Comparison of ENCODE assay signal across 19 cellular contexts in genomic region chr5:115480245-115480644, GRCh38.
DNase-seq lines count a peak whose midpoint lies in the region; ATAC-seq, FAIRE-seq and TF ChIP-seq lines count a peak whose summit lies in the region.
"Had no signal": no experiment of that assay in that cellular context is flagged by ENCODE, and none has a peak within 500 bp of the region (broad histone marks: within the 10 kb centered on the region; RNA-seq: fewer than 3 reads in every experiment).

No MANE protein-coding gene starts in this region.

- intact Hi-C loops in kidney (cut with DNase I): no loop called here

- H3K4me3 ChIP-seq in kidney (ENCODE audit: low read length in 2 of 2): no peak overlapping the region

- H3K9ac ChIP-seq in kidney (ENCODE audit: low read length in 2 of 2): no peak overlapping the region

- in situ Hi-C loops in GM13977 (cut with MboI; ENCODE audit: low pct_unique_long_range_greater_than_20kb, low sequenced_read_pairs, unreplicated experiment): no loop called here

- H3K9me3 ChIP-seq in kidney (ENCODE audit: control insufficient read depth in 1 of 2, low read length in 2 of 2): no peaks in the 10 kb centered on the region

- TF ChIP-seq POLR2A in H54 (IDR thresholded peaks at IDR 0.05; ENCODE audit: low read depth, low read length): no peak

- DNase-seq in kidney (peak; percentile 38), mucosa of gallbladder (ENCODE audit: low spot score) (no peak), H54 (ENCODE audit: insufficient read length, low spot score) (no peak), GM13977 (ENCODE audit: low spot score) (no peak)
- DNase-seq: activated CD8-positive, alpha-beta T cell treated with anti-CD3 and anti-CD28 coated beads, Interleukin-2, amount 10 ng/mL, durations not matched to agents 7 days and 5 days; activated naive CD8-positive, alpha-beta T cell treated with anti-CD3 and anti-CD28 coated beads, Interleukin-2, amount 10 ng/mL, durations not matched to agents 7 days and 5 days; activated T-cell treated with anti-CD3 and anti-CD28 coated beads, Interleukin-2, amount 50 U/mL, for 72 hours; brain microvascular endothelial cell; EL; MM.1S; NCI-H1694 treated with DMSO at 0.1 percent for 48 hours; NCI-H446; stimulated activated CD4-positive, alpha-beta T cell treated with anti-CD3 and anti-CD28 coated beads, Interleukin-2, amount 100 ng/mL, for 24 hours; T-helper 1 cell; WERI-Rb-1 had no signal

- no peak overlapping the region for H3K27ac ChIP-seq in kidney (ENCODE audit: low read depth in 2 of 2, low read length in 2 of 2)
- H3K27ac ChIP-seq: brain microvascular endothelial cell, WERI-Rb-1 had no signal

- H3K4me1 ChIP-seq in kidney (ENCODE audit: control insufficient read depth in 1 of 2, insufficient read depth in 1 of 2, low read depth in 1 of 2, low read length in 2 of 2): no peaks in the 10 kb centered on the region

- ATAC-seq in GM18511 (IDR thresholded peaks at IDR 0.05; ENCODE audit: unreplicated experiment) (peak; percentile 69), GM21529 (IDR thresholded peaks at IDR 0.05; ENCODE audit: unreplicated experiment) (peak; percentile 65), HG03135 (IDR thresholded peaks at IDR 0.05; ENCODE audit: unreplicated experiment) (peak; percentile 49), HG02840 (IDR thresholded peaks at IDR 0.05; ENCODE audit: low FRiP score, unreplicated experiment) (no peak)
- ATAC-seq: activated CD8-positive, alpha-beta T cell treated with anti-CD3 and anti-CD28 coated beads, Interleukin-2, amount 10 ng/mL, durations not matched to agents 7 days and 5 days; activated T-cell treated with anti-CD3 and anti-CD28 coated beads, Interleukin-2, amount 50 U/mL, for 72 hours had no signal

- H3K36me3 ChIP-seq in kidney (ENCODE audit: control insufficient read depth in 1 of 2, insufficient read depth in 2 of 2, low read length in 2 of 2): no peaks in the 10 kb centered on the region
- H3K36me3 ChIP-seq: brain microvascular endothelial cell, WERI-Rb-1 had no signal

- TF ChIP-seq CTCF in kidney (IDR thresholded peaks at IDR 0.05; ENCODE audit: borderline replicate concordance, extremely low read depth, insufficient read depth) (no peak), GM13977 (IDR thresholded peaks at IDR 0.05; ENCODE audit: extremely low read depth, insufficient read depth, missing control alignments) (no peak)

- no peak for FAIRE-seq in kidney (lab: Jason Lieb, UNC)
- FAIRE-seq in H54 (lab: Jason Lieb, UNC): no peak
